ENCODE assay signal across 1 cellular context in genomic region chr1:220918285-220918951, GRCh38.
TF ChIP-seq lines count a peak whose summit lies in the region.

No MANE protein-coding gene starts in this region.

TF ChIP-seq in HepG2, 621 proteins besides CTCF, POLR2A, EP300 and RAD21 (continued from another document and continues in another):
- TF ChIP-seq RXRA (CRISPR knock-in tag; IDR thresholded peaks at IDR 0.05), result no peak
- TF ChIP-seq MBD4 (IDR thresholded peaks at IDR 0.05; ENCODE audit: borderline replicate concordance, low read length), result no peak
- no peak for TF ChIP-seq HDAC1 (CRISPR knock-in tag; IDR thresholded peaks at IDR 0.05)
- no peak for TF ChIP-seq JUNB (CRISPR knock-in tag; IDR thresholded peaks at IDR 0.05; ENCODE audit: borderline replicate concordance)
- no peak for TF ChIP-seq PHF21A (CRISPR knock-in tag; IDR thresholded peaks at IDR 0.05)
- no peak for TF ChIP-seq PRMT3 (CRISPR knock-in tag; IDR thresholded peaks at IDR 0.05; ENCODE audit: borderline replicate concordance, low read depth)
- TF ChIP-seq ZBED4 (CRISPR knock-in tag; IDR thresholded peaks at IDR 0.05; ENCODE audit: borderline replicate concordance), result no peak
- TF ChIP-seq POLR2G (IDR thresholded peaks at IDR 0.05; ENCODE audit: low read depth, low read length), result no peak
- no peak for TF ChIP-seq PHF20 (CRISPR knock-in tag; IDR thresholded peaks at IDR 0.05)
- TF ChIP-seq ZSCAN22 (CRISPR knock-in tag; IDR thresholded peaks at IDR 0.05), result no peak
- TF ChIP-seq ATF7 (IDR thresholded peaks at IDR 0.05), result no peak
- no peak for TF ChIP-seq ATF7 (CRISPR knock-in tag; IDR thresholded peaks at IDR 0.05)
- TF ChIP-seq ZNF841 (CRISPR knock-in tag; IDR thresholded peaks at IDR 0.05; ENCODE audit: borderline replicate concordance), result no peak
- no peak for TF ChIP-seq ZHX1 (CRISPR knock-in tag; IDR thresholded peaks at IDR 0.05; ENCODE audit: low read depth)
- TF ChIP-seq RFX5 (IDR thresholded peaks at IDR 0.05; ENCODE audit: low read depth, low read length), result no peak
- TF ChIP-seq NFRKB (IDR thresholded peaks at IDR 0.05), result no peak
- TF ChIP-seq ZBTB25 (CRISPR knock-in tag; IDR thresholded peaks at IDR 0.05), result no peak
- no peak for TF ChIP-seq ZNF839 (CRISPR knock-in tag; IDR thresholded peaks at IDR 0.05; ENCODE audit: borderline replicate concordance)
- peak; percentile 48; the same call in 1 of the 2 replicates for TF ChIP-seq ZNF503 (CRISPR knock-in tag; IDR thresholded peaks at IDR 0.05)
- TF ChIP-seq KDM5B (CRISPR knock-in tag; IDR thresholded peaks at IDR 0.05; ENCODE audit: borderline replicate concordance), result no peak
- TF ChIP-seq CENPT (CRISPR knock-in tag; IDR thresholded peaks at IDR 0.05; ENCODE audit: low read depth), result no peak
- TF ChIP-seq SIX1 (CRISPR knock-in tag; IDR thresholded peaks at IDR 0.05; ENCODE audit: borderline replicate concordance), result peak; percentile 57; the same call in 1 of the 2 replicates
- TF ChIP-seq ZNF570 (CRISPR knock-in tag; IDR thresholded peaks at IDR 0.05; ENCODE audit: borderline replicate concordance), result no peak
- no peak for TF ChIP-seq PTBP1 (IDR thresholded peaks at IDR 0.05; ENCODE audit: low read depth, low read length, poor library complexity, severe bottlenecking)
- TF ChIP-seq SIX4 (CRISPR knock-in tag; IDR thresholded peaks at IDR 0.05), result no peak
- no peak for TF ChIP-seq CBX5 (CRISPR knock-in tag; IDR thresholded peaks at IDR 0.05; ENCODE audit: borderline replicate concordance)
- no peak for TF ChIP-seq ZNF589 (CRISPR knock-in tag; conservative IDR thresholded peaks at IDR 0.05)
- no peak for TF ChIP-seq MYNN (CRISPR knock-in tag; IDR thresholded peaks at IDR 0.05; ENCODE audit: low read depth)
- TF ChIP-seq RFXANK (CRISPR knock-in tag; IDR thresholded peaks at IDR 0.05), result no peak
- no peak for TF ChIP-seq ZNF616 (CRISPR knock-in tag; IDR thresholded peaks at IDR 0.05; ENCODE audit: low read depth)
- no peak for TF ChIP-seq ZNF12 (CRISPR knock-in tag; IDR thresholded peaks at IDR 0.05)
- no peak for TF ChIP-seq NFE2L1 (CRISPR knock-in tag; IDR thresholded peaks at IDR 0.05; ENCODE audit: borderline replicate concordance)
- TF ChIP-seq HDAC2 (CRISPR knock-in tag; IDR thresholded peaks at IDR 0.05), result no peak
- no peak for TF ChIP-seq YEATS4 (CRISPR knock-in tag; IDR thresholded peaks at IDR 0.05; ENCODE audit: borderline replicate concordance)
- no peak for TF ChIP-seq ZKSCAN1 (IDR thresholded peaks at IDR 0.05; ENCODE audit: low read length)
- TF ChIP-seq ZNF761 (CRISPR knock-in tag; conservative IDR thresholded peaks at IDR 0.05), result no peak
- peak; percentile 78; the same call in 1 of the 2 replicates for TF ChIP-seq TBX3 (IDR thresholded peaks at IDR 0.05; ENCODE audit: borderline replicate concordance)
- no peak for TF ChIP-seq FOSL1 (CRISPR knock-in tag; IDR thresholded peaks at IDR 0.05; ENCODE audit: borderline replicate concordance)
- no peak for TF ChIP-seq ZNF543 (CRISPR knock-in tag; IDR thresholded peaks at IDR 0.05)
- TF ChIP-seq ZNF75D (CRISPR knock-in tag; IDR thresholded peaks at IDR 0.05; ENCODE audit: borderline replicate concordance), result no peak
- no peak for TF ChIP-seq AHDC1 (CRISPR knock-in tag; IDR thresholded peaks at IDR 0.05; ENCODE audit: borderline replicate concordance)
- no peak for TF ChIP-seq NFKBIZ (CRISPR knock-in tag; IDR thresholded peaks at IDR 0.05)
- TF ChIP-seq CERS6 (CRISPR knock-in tag; IDR thresholded peaks at IDR 0.05), result no peak
- TF ChIP-seq ATF4 (CRISPR knock-in tag; IDR thresholded peaks at IDR 0.05), result no peak
- 0 out of 2 replicates have a peak, but pooled peaks have one; percentile 21 for TF ChIP-seq PAXIP1 (CRISPR knock-in tag; conservative IDR thresholded peaks at IDR 0.05)
- peak; percentile 37; the same call in 1 of the 2 replicates for TF ChIP-seq NR2F2 (IDR thresholded peaks at IDR 0.05; ENCODE audit: borderline replicate concordance, low read depth)
